ENCODE assay signal across 19 cellular contexts in the genomic region with DNA sequence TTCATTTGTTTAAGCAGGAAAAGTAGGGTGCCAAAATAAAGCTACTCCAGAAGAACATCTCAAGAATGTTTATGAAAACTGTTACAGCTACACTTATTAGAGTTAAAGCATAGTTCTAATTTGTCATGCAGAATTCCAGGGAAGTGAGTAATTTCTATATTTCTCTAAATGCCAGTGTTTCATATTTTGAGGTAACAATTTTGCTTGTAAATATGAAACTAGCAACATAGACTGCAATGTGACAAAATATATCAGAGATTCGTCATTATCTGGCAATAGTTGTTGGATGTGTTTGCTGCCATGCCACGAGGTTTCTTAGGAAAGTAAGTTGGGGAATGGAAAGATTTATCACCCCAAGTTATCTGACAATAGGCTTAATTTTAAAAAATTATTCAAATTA.
DNase-seq lines count a peak whose midpoint lies in the region; ATAC-seq and TF ChIP-seq lines count a peak whose summit lies in the region.
"Had no signal": no experiment of that assay in that cellular context is flagged by ENCODE, and none has a peak within 500 bp of the region (broad histone marks: within the 10 kb centered on the region; RNA-seq: fewer than 3 reads in every experiment).

No MANE protein-coding gene starts in this region.

- H3K9ac ChIP-seq in smooth muscle cell (ENCODE audit: low read depth), result no peak overlapping the region

- no peaks in the 10 kb centered on the region for H3K36me3 ChIP-seq in smooth muscle cell (ENCODE audit: low read depth)
- H3K36me3 ChIP-seq: right lobe of liver had no signal

- peaks cover 10% of the 10 kb centered on the region for H3K4me1 ChIP-seq in smooth muscle cell (ENCODE audit: low read depth)

- H3F3A ChIP-seq in smooth muscle cell (ENCODE audit: low read depth), result peaks cover 5% of the 10 kb centered on the region

- H2AFZ ChIP-seq in smooth muscle cell (ENCODE audit: low read depth), result peak overlapping the region; percentile 57
- H2AFZ ChIP-seq: GM23338 had no signal

- H3K4me3 ChIP-seq in fibroblast of the aortic adventitia (ENCODE audit: low read depth, low read length), result no peak overlapping the region
- no peak overlapping the region for H3K4me3 ChIP-seq in smooth muscle cell
- H3K4me3 ChIP-seq: GM23338, right lobe of liver had no signal

- H3K9me3 ChIP-seq in smooth muscle cell (replicated peaks; ENCODE audit: low read depth), result no peaks in the 10 kb centered on the region
- H3K9me3 ChIP-seq: right lobe of liver had no signal

- no peaks in the 10 kb centered on the region for H3K27me3 ChIP-seq in smooth muscle cell (ENCODE audit: low read depth)
- H3K27me3 ChIP-seq: right lobe of liver had no signal

- no peak for TF ChIP-seq CTCF in fibroblast of the aortic adventitia (IDR thresholded peaks at IDR 0.05; ENCODE audit: insufficient read depth, low read length)
- TF ChIP-seq CTCF in smooth muscle cell (IDR thresholded peaks at IDR 0.05; ENCODE audit: borderline replicate concordance, insufficient read depth, poor library complexity, severe bottlenecking), result no peak

- peak overlapping the region; percentile 53 for H3K27ac ChIP-seq in smooth muscle cell (ENCODE audit: low read depth)
- H3K27ac ChIP-seq: right lobe of liver had no signal

- ATAC-seq in GM19467 (IDR thresholded peaks at IDR 0.05; ENCODE audit: unreplicated experiment), result no peak
- ATAC-seq: GM23338; natural killer cell treated with Interleukin-12 subunit alpha and Interleukin-12 subunit beta and Interleukin-15 and Interleukin-18, amount 100 ng/mL, for 72 hours; right lobe of liver had no signal

- CTCF ChIA-PET in HEK293T (lab: Yijun Ruan, JAX), result no interaction called here

- no peaks in the 10 kb centered on the region for H4K20me1 ChIP-seq in smooth muscle cell (ENCODE audit: low read depth)

- no peaks in the 10 kb centered on the region for H3K79me2 ChIP-seq in smooth muscle cell (ENCODE audit: low read depth)

- peak overlapping the region; percentile 56 for H3K4me2 ChIP-seq in smooth muscle cell
- H3K4me2 ChIP-seq: GM23338 had no signal

- 88% methylated on average over 2 of the region's 2 CpGs for WGBS in smooth muscle cell (ENCODE audit: low lambda C conversion rate)

- POLR2A ChIA-PET in HEK293T (lab: Yijun Ruan, JAX), result no interaction called here

- DNase-seq in HCEC 1CT (peak; percentile 91), amniotic epithelial cell (ENCODE audit: low read depth) (peak; percentile 61), fibroblast of the aortic adventitia (ENCODE audit: low read depth) (peak; percentile 73), smooth muscle cell (lab: John Stamatoyannopoulos, UW; ENCODE audit: unreplicated experiment) (no peak), HEK293T (ENCODE audit: extremely low spot score) (no peak), NCI-H1105 (lab: John Stamatoyannopoulos, UW) (no peak)
- no peak for DNase-seq in stimulated activated CD4-positive, alpha-beta T cell treated with anti-CD3 and anti-CD28 coated beads, Interleukin-1b, Interleukin-23, amount 100 ng/mL, for 48 hours
- DNase-seq: activated CD4-positive, alpha-beta memory T cell treated with anti-CD3 and anti-CD28 coated beads, Interleukin-2, amount 10 ng/mL, durations not matched to agents 7 days and 5 days; aorta; CD8-positive, alpha-beta memory T cell; effector CD8-positive, alpha-beta T cell; Karpas-422; NCI-H187 treated with DMSO at 0.1 percent for 48 hours; right lobe of liver; SIG-M5; stimulated activated naive CD4-positive, alpha-beta T cell had no signal

TF ChIP-seq in HEK293T, 16 proteins besides CTCF, POLR2A, EP300 and RAD21:
- no peak for TF ChIP-seq TARDBP (IDR thresholded peaks at IDR 0.05)
- TF ChIP-seq LEF1 (IDR thresholded peaks at IDR 0.05; ENCODE audit: borderline replicate concordance), result no peak
- no peak for TF ChIP-seq L3MBTL2 (conservative IDR thresholded peaks at IDR 0.05)
- TF ChIP-seq ZNF384 (IDR thresholded peaks at IDR 0.05), result no peak
- TF ChIP-seq, protein P1, sequence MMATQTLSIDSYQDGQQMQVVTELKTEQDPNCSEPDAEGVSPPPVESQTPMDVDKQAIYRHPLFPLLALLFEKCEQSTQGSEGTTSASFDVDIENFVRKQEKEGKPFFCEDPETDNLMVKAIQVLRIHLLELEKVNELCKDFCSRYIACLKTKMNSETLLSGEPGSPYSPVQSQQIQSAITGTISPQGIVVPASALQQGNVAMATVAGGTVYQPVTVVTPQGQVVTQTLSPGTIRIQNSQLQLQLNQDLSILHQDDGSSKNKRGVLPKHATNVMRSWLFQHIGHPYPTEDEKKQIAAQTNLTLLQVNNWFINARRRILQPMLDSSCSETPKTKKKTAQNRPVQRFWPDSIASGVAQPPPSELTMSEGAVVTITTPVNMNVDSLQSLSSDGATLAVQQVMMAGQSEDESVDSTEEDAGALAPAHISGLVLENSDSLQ (IDR thresholded peaks at IDR 0.05), result no peak
- TF ChIP-seq ELF4 (IDR thresholded peaks at IDR 0.05), result no peak
- no peak for TF ChIP-seq SUZ12 (IDR thresholded peaks at IDR 0.05)
- TF ChIP-seq FOXA1 (IDR thresholded peaks at IDR 0.05), result no peak
- TF ChIP-seq FOXM1 (IDR thresholded peaks at IDR 0.05; ENCODE audit: borderline replicate concordance), result no peak

Comparison
In these comparisons a context has a peak if more than half of its experiments do, and no peak if none do; other contexts are left out.
1. DNase-seq: peak in HCEC 1CT (single experiment), amniotic epithelial cell (single experiment) and fibroblast of the aortic adventitia (single experiment); none in smooth muscle cell (single experiment), HEK293T (single experiment), stimulated activated CD4-positive, alpha-beta T cell treated with anti-CD3 and anti-CD28 coated beads, Interleukin-1b, Interleukin-23, amount 100 ng/mL, for 48 hours (single experiment) and NCI-H1105 (single experiment).